In the genomic region with DNA sequence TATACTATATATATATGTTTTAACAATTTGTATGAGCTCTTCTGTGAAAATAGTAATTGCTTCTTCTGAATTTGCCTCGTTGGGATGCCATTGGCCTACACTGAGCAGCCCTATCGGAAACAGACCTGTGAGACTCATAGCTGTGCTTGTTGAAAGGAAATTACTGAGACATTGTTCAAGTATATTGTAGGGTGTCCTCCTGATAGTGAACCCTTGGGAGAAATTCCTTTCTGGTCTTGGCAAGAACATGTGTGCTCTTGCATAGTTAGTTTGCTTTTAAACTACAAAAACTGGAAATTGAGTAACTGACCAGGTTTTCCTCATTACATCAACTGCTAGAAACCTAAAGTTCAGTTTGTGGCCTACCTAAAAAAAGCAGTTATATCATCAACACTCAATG, we compare ENCODE assay signal across 17 cellular contexts.
DNase-seq lines count a peak whose midpoint lies in the region; ATAC-seq, FAIRE-seq and TF ChIP-seq lines count a peak whose summit lies in the region.
"Had no signal": no experiment of that assay in that cellular context is flagged by ENCODE, and none has a peak within 500 bp of the region (broad histone marks: within the 10 kb centered on the region; RNA-seq: fewer than 3 reads in every experiment).

No MANE protein-coding gene starts in this region.

- no peak overlapping the region for H3K4ac ChIP-seq in H1 (replicated peaks; ENCODE audit: insufficient read length, low read depth, low read length)

- H2AFZ ChIP-seq in H1 (ENCODE audit: low read length) (0 out of 2 replicates have a peak overlapping the region, but pooled peaks have one; percentile 19), keratinocyte (ENCODE audit: control insufficient read depth, low read length) (no peak overlapping the region)

- H3K27me3 ChIP-seq in A673 (replicated peaks; ENCODE audit: insufficient read depth, low read depth, low read length, poor library complexity) (no peaks in the 10 kb centered on the region), H1 (replicated peaks in 1 of 4; ENCODE audit: control insufficient read depth in 3 of 4, extremely low read depth in 1 of 4, insufficient read depth in 3 of 4, low read length in 3 of 4) (no peaks in the 10 kb centered on the region), keratinocyte (ENCODE audit: control insufficient read depth, extremely low read depth, insufficient read depth, low read length) (no peaks in the 10 kb centered on the region), left lung (no peaks in the 10 kb centered on the region)

- ATAC-seq in left lung (no peak), HG03342 (IDR thresholded peaks at IDR 0.05; ENCODE audit: unreplicated experiment) (no peak), esophagus mucosa (no peak)
- ATAC-seq: activated CD4-positive, CD25-positive, alpha-beta regulatory T cell treated with anti-CD3 and anti-CD28 coated beads, Interleukin-2, amount 50 U/mL, for 24 hours had no signal

- no peaks in the 10 kb centered on the region for H3K79me1 ChIP-seq in H1 (ENCODE audit: low read depth, low read length)

- H3K4me3 ChIP-seq in A673 (ENCODE audit: low read depth, low read length, poor library complexity, severe bottlenecking) (no peak overlapping the region), H1 (ENCODE audit: extremely low read depth in 1 of 4, insufficient read depth in 2 of 4, low read depth in 3 of 4, low read length in 4 of 4) (no peak overlapping the region), keratinocyte (ENCODE audit: control insufficient read depth in 2 of 3, extremely low read depth in 1 of 3, insufficient read depth in 2 of 3, low read depth in 1 of 3, low read length in 3 of 3) (no peak overlapping the region), left lung (no peak overlapping the region)

- intact Hi-C loops in A673 (cut with micrococcal nuclease; ENCODE audit: unreplicated experiment): no loop called here
- intact Hi-C loops in left lung (cut with DNase I): no loop called here

- H4K20me1 ChIP-seq in H1 (replicated peaks in 1 of 2; ENCODE audit: control insufficient read depth in 1 of 2, insufficient read depth in 2 of 2, low read length in 2 of 2): no peaks in the 10 kb centered on the region
- no peaks in the 10 kb centered on the region for H4K20me1 ChIP-seq in keratinocyte (ENCODE audit: control insufficient read depth, extremely low read depth, insufficient read depth, low read length)

- no peaks in the 10 kb centered on the region for H3K23me2 ChIP-seq in H1 (ENCODE audit: low read depth, low read length)

- WGBS in H1 (ENCODE audit: extremely low coverage in 1 of 2, insufficient coverage in 1 of 2, insufficient read length in 1 of 2, insufficient replicate concordance in 2 of 2, low coverage in 1 of 2, low lambda C conversion rate in 2 of 2, missing lambda C conversion rate in 1 of 2), 2 experiments: 96% methylated on average over 2 of the region's 2 CpGs; no CpG with 5 or more reads in 1 of the 2 experiments

- H3K4me1 ChIP-seq in A673 (ENCODE audit: insufficient read depth, low read length, poor library complexity, severe bottlenecking): peaks cover 9% of the 10 kb centered on the region
- H3K4me1 ChIP-seq in H1 (replicated peaks in 1 of 4; ENCODE audit: control insufficient read depth in 3 of 4, insufficient read depth in 4 of 4, low read length in 3 of 4): peaks cover 0 to 2% (median 0%) of the 10 kb centered on the region in 4 experiments; a peak in 1 of 7 replicates
- peaks cover 16% of the 10 kb centered on the region for H3K4me1 ChIP-seq in keratinocyte (ENCODE audit: control insufficient read depth, extremely low read depth, insufficient read depth, low read length)
- no peaks in the 10 kb centered on the region for H3K4me1 ChIP-seq in left lung

- no peak for TF ChIP-seq POLR2A in H1 (IDR thresholded peaks at IDR 0.05; ENCODE audit: control extremely low read depth in 1 of 2, low read depth in 2 of 2, low read length in 2 of 2)

- H3K9ac ChIP-seq in H1 (replicated peaks in 1 of 4; ENCODE audit: extremely low read depth in 1 of 4, low read depth in 3 of 4, low read length in 3 of 4): no peak overlapping the region
- no peak overlapping the region for H3K9ac ChIP-seq in keratinocyte (ENCODE audit: control insufficient read depth, extremely low read depth, insufficient read depth, low read length)

- no peak overlapping the region for H2BK20ac ChIP-seq in H1 (ENCODE audit: low read length)

- H4K8ac ChIP-seq in H1 (ENCODE audit: extremely low read depth, insufficient read depth, low read length): no peak overlapping the region

- H3K79me2 ChIP-seq in H1 (ENCODE audit: control insufficient read depth in 1 of 2, insufficient read depth in 2 of 2, low read length in 2 of 2) (no peaks in the 10 kb centered on the region), keratinocyte (ENCODE audit: control insufficient read depth, insufficient read depth, low read length) (no peaks in the 10 kb centered on the region)

- H2BK120ac ChIP-seq in H1 (replicated peaks; ENCODE audit: low read depth, low read length): no peak overlapping the region

- no peak overlapping the region for H3K23ac ChIP-seq in H1 (ENCODE audit: insufficient read length)

- H3K14ac ChIP-seq in H1 (ENCODE audit: insufficient read length): no peak overlapping the region

- DNase-seq in A673 (ENCODE audit: low spot score): peak; percentile 21
- peak; percentile 77 for DNase-seq in NCI-H226
- DNase-seq in H1 (ENCODE audit: low read depth in 1 of 2, low spot score in 2 of 2): no peak
- DNase-seq in keratinocyte (ENCODE audit: low read depth, low spot score): no peak
- DNase-seq in left lung: no peak
- DNase-seq in SIG-M5 (lab: John Stamatoyannopoulos, UW): no peak
- DNase-seq: activated gamma-delta T cell treated with Interleukin-2 at 50 U/mL for 16 hours; mesendoderm; NCI-H1694 treated with DMSO at 0.1 percent for 48 hours; NCI-H345; NK-92 treated with Interleukin-12 subunit alpha and Interleukin-12 subunit beta, amount 100 ng/mL, for 24 hours; stimulated activated CD4-positive, alpha-beta T cell treated with anti-CD3 and anti-CD28 coated beads, Interleukin-2, amount 100 ng/mL, for 24 hours had no signal

- H2BK5ac ChIP-seq in H1 (ENCODE audit: low read depth, low read length): no peak overlapping the region

- no peak for FAIRE-seq in H1 (lab: Jason Lieb, UNC)
- FAIRE-seq in keratinocyte (lab: Jason Lieb, UNC): peak; percentile 26
- FAIRE-seq: GM12891, H54 had no signal

- H4K91ac ChIP-seq in H1 (replicated peaks; ENCODE audit: insufficient read length, low read length): no peak overlapping the region

- no TSS peak for BruUV-seq in A673 (replicated peaks; lab: Mats Ljungman, UMichigan)

- no peak for TF ChIP-seq CTCF in A673 (conservative IDR thresholded peaks at IDR 0.05; ENCODE audit: low read depth, low read length)
- TF ChIP-seq CTCF in H1 (IDR thresholded peaks at IDR 0.05; ENCODE audit: control extremely low read depth in 1 of 3, insufficient read depth in 1 of 3, low read depth in 1 of 3, low read length in 3 of 3): no peak
- no peak for TF ChIP-seq CTCF in keratinocyte (optimal IDR thresholded peaks at IDR 0.05 in 1 of 3, IDR thresholded peaks at IDR 0.05 in 1 of 3, conservative IDR thresholded peaks at IDR 0.05 in 1 of 3; ENCODE audit: extremely low read depth in 1 of 3, insufficient read depth in 2 of 3, low read length in 3 of 3)
- TF ChIP-seq CTCF in left lung (IDR thresholded peaks at IDR 0.05): no peak

- CTCF ChIA-PET in A673 (lab: Charles Lee) (no interaction called here), H1 (lab: Charles Lee; ENCODE audit: partially characterized antibody) (interaction anchor here (1.1 kb wide), 1 partner anchor 117 kb away, joined by 3 read pairs; no protein-coding TSS in a partner anchor)

- H4K5ac ChIP-seq in H1 (ENCODE audit: insufficient read length, low read depth, low read length): no peak overlapping the region

- H3K4me2 ChIP-seq in H1 (ENCODE audit: insufficient read depth in 1 of 2, low read depth in 2 of 2, low read length in 2 of 2) (no peak overlapping the region), keratinocyte (ENCODE audit: control insufficient read depth, extremely low read depth, insufficient read depth, low read depth, low read length) (no peak overlapping the region)

- H3K27ac ChIP-seq in A673 (ENCODE audit: low read depth, low read length, poor library complexity, severe bottlenecking): no peak overlapping the region
- no peak overlapping the region for H3K27ac ChIP-seq in H1 (ENCODE audit: low read depth, low read length)
- H3K27ac ChIP-seq in keratinocyte (ENCODE audit: control insufficient read depth, insufficient read depth, low read length): no peak overlapping the region
- H3K27ac ChIP-seq in left lung: no peak overlapping the region

- H3K18ac ChIP-seq in H1 (ENCODE audit: extremely low read depth, low read length): no peak overlapping the region

- H3K9me1 ChIP-seq in keratinocyte (ENCODE audit: control insufficient read depth, extremely low read depth, insufficient read depth, low read length): no peaks in the 10 kb centered on the region

- H3K36me3 ChIP-seq in A673 (ENCODE audit: insufficient read depth, low read length, poor library complexity, severe bottlenecking) (no peaks in the 10 kb centered on the region), H1 (ENCODE audit: control insufficient read depth in 2 of 4, insufficient read depth in 4 of 4, low read length in 3 of 4) (no peaks in the 10 kb centered on the region), keratinocyte (ENCODE audit: control insufficient read depth in 2 of 2, extremely low read depth in 1 of 2, insufficient read depth in 2 of 2, low read length in 2 of 2) (no peaks in the 10 kb centered on the region), left lung (no peaks in the 10 kb centered on the region)

- POLR2A ChIA-PET in A673 (lab: Charles Lee; ENCODE audit: low non-redundant PET) (interaction anchor here (0.7 kb wide), 1 partner anchor 1027 kb away, joined by 3 read pairs; no protein-coding TSS in a partner anchor), H1 (lab: Charles Lee; ENCODE audit: partially characterized antibody) (no interaction called here)

- H3K56ac ChIP-seq in H1 (replicated peaks; ENCODE audit: insufficient read length, low read depth, low read length): no peak overlapping the region

- no peaks in the 10 kb centered on the region for H3K9me3 ChIP-seq in A673 (ENCODE audit: low read depth, low read length, poor library complexity, severe bottlenecking)
- no peaks in the 10 kb centered on the region for H3K9me3 ChIP-seq in H1 (ENCODE audit: insufficient read depth in 2 of 2, low read depth in 1 of 2, low read length in 1 of 2)
- H3K9me3 ChIP-seq in keratinocyte (ENCODE audit: control insufficient read depth, low read depth, low read length): no peaks in the 10 kb centered on the region
- no peaks in the 10 kb centered on the region for H3K9me3 ChIP-seq in left lung

- no peak overlapping the region for H2BK15ac ChIP-seq in H1 (ENCODE audit: low read length)

- no peak for TF ChIP-seq RAD21 in H1 (IDR thresholded peaks at IDR 0.05 in 1 of 2, conservative IDR thresholded peaks at IDR 0.05 in 1 of 2; ENCODE audit: low read depth in 2 of 2, low read length in 2 of 2)

- no peak overlapping the region for H2BK12ac ChIP-seq in H1 (ENCODE audit: low read depth, low read length)

- dilution Hi-C loops in keratinocyte (cut with MboI; ENCODE audit: extremely low pct_ligation_motif_present, low sequenced_read_pairs): no loop called here

- no peak overlapping the region for H2AK5ac ChIP-seq in H1 (ENCODE audit: low read depth, low read length)

- no peak for TF ChIP-seq EP300 in H1 (IDR thresholded peaks at IDR 0.05; ENCODE audit: borderline replicate concordance in 1 of 2, low read depth in 2 of 2, low read length in 2 of 2)

Comparison
In these comparisons a context has a peak if more than half of its experiments do, and no peak if none do; other contexts are left out.
1. DNase-seq: peak in A673 (single experiment) and NCI-H226 (single experiment); none in H1 (0 of 2), keratinocyte (single experiment), left lung (0 of 2) and SIG-M5 (single experiment).